16 cellular contexts compared by ENCODE assay signal in the genomic region with DNA sequence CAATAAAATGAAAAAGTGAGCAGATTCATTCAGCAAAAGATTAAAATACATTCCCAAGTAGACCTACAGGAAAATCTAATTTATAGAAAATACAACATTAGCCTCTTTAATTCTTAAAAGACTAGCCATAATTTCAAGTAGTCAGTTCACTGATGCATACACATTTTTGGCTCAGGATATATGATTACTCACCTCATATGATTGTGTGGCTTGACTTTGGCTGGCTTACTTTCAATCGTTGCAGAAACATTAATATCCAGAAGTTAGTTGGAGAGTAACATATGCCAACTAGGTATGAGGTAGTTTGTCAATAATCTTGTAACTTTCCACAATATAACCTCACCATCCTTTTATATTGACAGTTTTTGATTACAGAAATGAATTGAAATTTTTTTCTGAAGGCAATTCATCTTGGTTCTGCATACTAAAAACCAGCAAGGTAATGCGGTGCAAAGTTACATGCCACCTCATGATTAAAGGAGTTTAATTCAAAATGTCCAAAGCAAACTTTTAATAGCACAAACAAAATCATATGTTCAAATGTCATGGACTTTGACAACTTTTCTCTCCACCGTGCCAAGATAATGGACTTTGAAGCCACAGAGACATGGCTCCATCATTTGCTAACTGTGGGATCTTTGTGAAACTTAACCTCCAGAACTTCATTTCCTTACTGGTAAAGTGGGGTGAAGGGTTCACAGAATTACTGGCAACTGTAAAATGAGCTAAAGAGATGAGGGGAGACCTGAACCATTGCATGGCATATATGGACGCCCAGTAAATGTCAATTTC.
DNase-seq lines count a peak whose midpoint lies in the region; ATAC-seq and TF ChIP-seq lines count a peak whose summit lies in the region.
"Had no signal": no experiment of that assay in that cellular context is flagged by ENCODE, and none has a peak within 500 bp of the region (broad histone marks: within the 10 kb centered on the region; RNA-seq: fewer than 3 reads in every experiment).

No MANE protein-coding gene starts in this region.

- no peak; the same call in 1 of the 2 replicates for TF ChIP-seq EP300 in Ishikawa (IDR thresholded peaks at IDR 0.05; ENCODE audit: borderline replicate concordance)

- no peaks in the 10 kb centered on the region for H3K27me3 ChIP-seq in prostate gland (replicated peaks; ENCODE audit: insufficient read depth)
- H3K27me3 ChIP-seq: ascending aorta, Peyer's patch had no signal

- H3K27ac ChIP-seq in prostate gland = no peak overlapping the region
- H3K27ac ChIP-seq: ascending aorta, Peyer's patch had no signal

- in situ Hi-C loops in astrocyte of the cerebellum (cut with HindIII; ENCODE audit: low sequenced_read_pairs) = no loop called here

- H3K36me3 ChIP-seq in prostate gland = no peaks in the 10 kb centered on the region
- H3K36me3 ChIP-seq: ascending aorta, Peyer's patch had no signal

- H3K4me3 ChIP-seq in astrocyte of the cerebellum (ENCODE audit: low read depth, low read length) (no peak overlapping the region), prostate gland (no peak overlapping the region)
- H3K4me3 ChIP-seq: ascending aorta, Peyer's patch had no signal

- intact Hi-C loops in prostate gland (cut with DNase I) = loop anchor here (5.0 kb wide), 1 partner anchor 294 kb away; no protein-coding TSS in a partner anchor

- WGBS in prostate gland = 60% methylated on average over 4 of the region's 4 CpGs

- H3K4me1 ChIP-seq in prostate gland (replicated peaks) = no peaks in the 10 kb centered on the region
- H3K4me1 ChIP-seq: Peyer's patch had no signal

- TF ChIP-seq CTCF in astrocyte of the cerebellum (IDR thresholded peaks at IDR 0.05; ENCODE audit: low read depth, low read length, missing control alignments) = no peak
- TF ChIP-seq CTCF in prostate gland (IDR thresholded peaks at IDR 0.05) = no peak

- no peak for TF ChIP-seq POLR2A in prostate gland (IDR thresholded peaks at IDR 0.05)
- TF ChIP-seq POLR2A in GM18505 (IDR thresholded peaks at IDR 0.05; ENCODE audit: borderline replicate concordance, extremely low read depth, insufficient read depth, insufficient read length) = no peak

- peak; percentile 20 for DNase-seq in Daoy (ENCODE audit: low read depth)
- peak; percentile 79 for DNase-seq in astrocyte of the cerebellum (ENCODE audit: low read depth)
- DNase-seq in glomerular visceral epithelial cell (ENCODE audit: extremely low spot score) = peak; percentile 53
- DNase-seq in HuH-7.5 (ENCODE audit: low spot score) = no peak
- DNase-seq in prostate gland (ENCODE audit: low spot score) = no peak
- no peak for DNase-seq in DMS53 (lab: John Stamatoyannopoulos, UW)
- DNase-seq: activated CD8-positive, alpha-beta memory T cell treated with anti-CD3 and anti-CD28 coated beads, Interleukin-2, amount 10 ng/mL, durations not matched to agents 7 days and 5 days; activated gamma-delta T cell; effector CD8-positive, alpha-beta T cell; NCI-H187 treated with DMSO at 0.1 percent for 48 hours; NCI-H748 treated with DMSO at 0.1 percent for 48 hours; nephron progenitor cell; Peyer's patch had no signal

- no peak for TF ChIP-seq RAD21 in Ishikawa (IDR thresholded peaks at IDR 0.05; ENCODE audit: low read depth)

- H3K9me3 ChIP-seq in prostate gland = no peaks in the 10 kb centered on the region
- H3K9me3 ChIP-seq: ascending aorta, Peyer's patch had no signal

- ATAC-seq in GM18505 (IDR thresholded peaks at IDR 0.05; ENCODE audit: unreplicated experiment) = no peak
- ATAC-seq: activated CD8-positive, alpha-beta memory T cell treated with anti-CD3 and anti-CD28 coated beads, Interleukin-2, amount 10 ng/mL, durations not matched to agents 7 days and 5 days had no signal

TF ChIP-seq in Ishikawa, 13 proteins besides CTCF, POLR2A, EP300 and RAD21:
- TF ChIP-seq TEAD4 (IDR thresholded peaks at IDR 0.05) (peak; percentile 30; the same call in 1 of the 2 replicates), TAF1 (IDR thresholded peaks at IDR 0.05; ENCODE audit: low read depth) (no peak), NFIC (IDR thresholded peaks at IDR 0.05) (peak; percentile 91), ZBTB7A (IDR thresholded peaks at IDR 0.05; ENCODE audit: low read depth) (no peak)

Comparison
In these comparisons a context has a peak if more than half of its experiments do, and no peak if none do; other contexts are left out.
1. DNase-seq: peak in Daoy (single experiment), astrocyte of the cerebellum (single experiment) and glomerular visceral epithelial cell (single experiment); none in HuH-7.5 (single experiment), prostate gland (single experiment) and DMS53 (single experiment).